ENCODE assay signal across 19 cellular contexts in the genomic region with DNA sequence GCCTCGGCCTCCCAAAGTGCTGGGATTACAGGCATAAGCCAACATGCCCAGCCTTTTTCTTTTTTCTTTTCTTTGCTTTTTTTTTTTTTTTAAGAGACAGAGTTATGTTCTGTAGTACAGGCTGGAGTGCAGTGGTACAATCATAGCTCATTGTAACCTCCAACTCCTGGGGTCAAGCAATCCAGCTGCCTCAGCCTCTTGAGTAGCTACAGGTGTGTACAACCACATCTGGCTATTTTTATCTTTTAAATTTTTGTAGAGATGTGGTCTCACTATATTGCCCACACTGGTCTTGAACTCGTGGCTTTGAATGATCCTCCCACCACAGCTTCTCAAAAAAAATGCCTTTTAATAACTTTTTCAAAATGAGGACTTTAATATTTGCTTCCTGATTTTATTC. TPM values are rescaled to one million over a fixed set of nuclear protein-coding genes. Genes with fewer than 3 reads are reported as not detected.
DNase-seq lines count a peak whose midpoint lies in the region; ATAC-seq and TF ChIP-seq lines count a peak whose summit lies in the region.
"Had no signal": no experiment of that assay in that cellular context is flagged by ENCODE, and none has a peak within 500 bp of the region (broad histone marks: within the 10 kb centered on the region; RNA-seq: fewer than 3 reads in every experiment).

No MANE protein-coding gene starts in this region.

- no peaks in the 10 kb centered on the region for H3K27me3 ChIP-seq in H7 (ENCODE audit: control insufficient read depth, insufficient read depth, low read length)
- H3K27me3 ChIP-seq: suprapubic skin had no signal

- DNase-seq in NCI-H1930 (lab: John Stamatoyannopoulos, UW) (no peak), iPS-NIHi7 (ENCODE audit: extremely low spot score) (no peak), GM13976 (ENCODE audit: low spot score) (no peak), H7 (no peak)
- DNase-seq: activated CD4-positive, alpha-beta T cell treated with anti-CD3 and anti-CD28 coated beads for 48 hours; activated T-cell treated with anti-CD3 and anti-CD28 coated beads, Interleukin-2, amount 50 U/mL, for 1 hour; CD4-positive, CD25-positive, alpha-beta regulatory T cell; erythroblast; NCI-H146; NK-92 treated with Interleukin-12 subunit alpha and Interleukin-12 subunit beta, amount 100 ng/mL, for 24 hours; SHP77; T-helper 9 cell had no signal

- H3K27me3 Mint-ChIP-seq in stimulated activated memory B cell treated with anti-CD40 and anti-IgM and Interleukin-4, amounts not matched to agents 10 μg/mL and 1 μg/mL and 100 μg/mL, for 72 hours = no peaks in the 10 kb centered on the region
- H3K27me3 Mint-ChIP-seq: CD4-positive, CD25-positive, alpha-beta regulatory T cell had no signal

- H3K4me3 Mint-ChIP-seq in stimulated activated memory B cell treated with anti-CD40 and anti-IgM and Interleukin-4, amounts not matched to agents 10 μg/mL and 1 μg/mL and 100 μg/mL, for 72 hours = no peak overlapping the region
- H3K4me3 Mint-ChIP-seq: CD4-positive, CD25-positive, alpha-beta regulatory T cell had no signal

- in situ Hi-C loops in GM13976 (cut with MboI; ENCODE audit: low sequenced_read_pairs, unreplicated experiment) = no loop called here

- H3K36me3 ChIP-seq in H7 (replicated peaks; ENCODE audit: control insufficient read depth, insufficient read depth, low read length) = no peaks in the 10 kb centered on the region
- H3K36me3 ChIP-seq: suprapubic skin had no signal

- peak overlapping the region; percentile 50 for H3K27ac Mint-ChIP-seq in stimulated activated memory B cell treated with anti-CD40 and anti-IgM and Interleukin-4, amounts not matched to agents 10 μg/mL and 1 μg/mL and 100 μg/mL, for 72 hours

- no peaks in the 10 kb centered on the region for H3K9me3 Mint-ChIP-seq in stimulated activated memory B cell treated with anti-CD40 and anti-IgM and Interleukin-4, amounts not matched to agents 10 μg/mL and 1 μg/mL and 100 μg/mL, for 72 hours
- H3K9me3 Mint-ChIP-seq: CD4-positive, CD25-positive, alpha-beta regulatory T cell had no signal

- H3K4me1 Mint-ChIP-seq in stimulated activated memory B cell treated with anti-CD40 and anti-IgM and Interleukin-4, amounts not matched to agents 10 μg/mL and 1 μg/mL and 100 μg/mL, for 72 hours = peaks cover 15% of the 10 kb centered on the region

- no peak for TF ChIP-seq CTCF in GM13976 (IDR thresholded peaks at IDR 0.05; ENCODE audit: borderline replicate concordance, control extremely low read depth, extremely low read depth, insufficient read depth, missing control alignments)

- no peaks in the 10 kb centered on the region for H3K36me3 Mint-ChIP-seq in stimulated activated memory B cell treated with anti-CD40 and anti-IgM and Interleukin-4, amounts not matched to agents 10 μg/mL and 1 μg/mL and 100 μg/mL, for 72 hours

- ATAC-seq in GM19025 (IDR thresholded peaks at IDR 0.05; ENCODE audit: low read depth, unreplicated experiment) (peak; percentile 14), GM21825 (IDR thresholded peaks at IDR 0.05; ENCODE audit: unreplicated experiment) (peak; percentile 30), HG03103 (IDR thresholded peaks at IDR 0.05; ENCODE audit: low read depth, unreplicated experiment) (peak; percentile 42)
- peak; percentile 47 for ATAC-seq in stimulated activated memory B cell treated with anti-CD40 and anti-IgM and Interleukin-4, amounts not matched to agents 10 μg/mL and 1 μg/mL and 100 μg/mL, for 72 hours
- ATAC-seq: K562 had no signal

- H3K4me3 ChIP-seq in H7 (ENCODE audit: insufficient read depth, low read depth, low read length) = no peak overlapping the region
- H3K4me3 ChIP-seq: K562, suprapubic skin had no signal

RNA-seq across cellular contexts. Expression of a gene that starts 4.3 kb away (rescaled TPM):
- not detected in 2 replicates for total RNA-seq in H7 (2014; rRNA removed; shearing (Covaris generic))
- total RNA-seq: osteocyte, suprapubic skin had no signal
